In the genomic region with DNA sequence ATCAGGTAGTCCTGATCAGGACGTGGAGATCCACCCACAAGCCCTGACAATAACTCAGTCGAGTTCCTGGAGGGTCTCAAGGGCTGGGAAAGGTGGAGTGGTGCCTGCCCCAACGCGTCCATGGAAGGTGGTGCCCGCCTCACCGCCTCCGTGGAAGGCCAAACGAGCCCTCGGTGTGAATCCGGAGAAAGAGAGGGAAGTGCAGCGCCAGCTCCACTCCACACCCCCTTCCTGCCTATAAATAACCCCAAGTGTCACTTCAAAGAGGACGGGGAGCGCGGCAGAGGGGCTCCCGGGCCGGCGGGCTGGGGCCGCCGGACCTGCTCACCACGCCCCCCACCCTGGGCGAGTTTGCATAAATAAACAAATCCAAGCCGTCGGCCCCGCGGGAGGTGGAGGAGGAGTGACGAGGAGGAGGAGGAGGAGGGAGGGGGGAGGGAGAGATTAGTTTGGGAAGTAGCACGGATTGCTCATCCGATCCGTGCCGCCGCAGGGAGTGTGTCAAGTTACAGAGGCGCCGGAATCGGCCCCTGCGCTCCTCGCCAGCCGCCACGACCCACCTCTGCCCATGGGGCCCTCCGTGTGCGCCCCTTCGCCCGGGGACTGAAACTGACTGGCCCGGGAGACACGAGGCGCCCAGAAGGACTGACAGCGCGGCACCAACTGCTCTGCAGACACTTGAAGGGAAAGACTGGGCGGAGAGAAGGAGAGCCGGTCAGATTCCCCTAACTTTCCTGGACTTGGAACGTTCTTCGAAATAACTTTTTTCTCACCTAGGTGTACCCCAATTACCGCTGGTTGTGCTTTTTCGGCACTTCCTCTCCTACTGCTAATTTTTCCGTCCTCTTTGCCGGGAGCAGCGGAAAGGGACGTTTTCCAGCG, we compare ENCODE assay signal across 9 cellular contexts. TPM values are rescaled to one million over a fixed set of nuclear protein-coding genes. Genes with fewer than 3 reads are reported as not detected.
A peak's percentile ranks its signal among the peaks of the same experiment; 100 is the strongest.
DNase-seq lines count a peak whose midpoint lies in the region; ATAC-seq, FAIRE-seq and TF ChIP-seq lines count a peak whose summit lies in the region.
"Had no signal": no experiment of that assay in that cellular context is flagged by ENCODE, and none has a peak within 500 bp of the region (broad histone marks: within the 10 kb centered on the region; RNA-seq: fewer than 3 reads in every experiment).

A gene (plus strand): TSS at position 473 of the 882 bp plus-strand sequence. CDS start 518 bp downstream, outside the sequence.

- POLR2A ChIA-PET in activated CD4-positive, alpha-beta T cell treated with anti-CD3 and anti-CD28 coated beads for 36 hours (lab: Charles Lee): no interaction called here

- H3K4me1 ChIP-seq in mucosa of rectum (ENCODE audit: control insufficient read depth in 2 of 2, insufficient read depth in 2 of 2, low read length in 2 of 2): peaks cover 2 to 4% of the 10 kb centered on the region in 2 donors

- no peak for FAIRE-seq in RCC 7860 (lab: Jason Lieb, UNC)
- FAIRE-seq: G401.6 had no signal

- no peaks in the 10 kb centered on the region for H3K9me3 Mint-ChIP-seq in activated CD4-positive, alpha-beta T cell treated with anti-CD3 and anti-CD28 coated beads for 36 hours (ENCODE audit: low read depth)

- H3K27ac ChIP-seq in mucosa of rectum (ENCODE audit: low read depth in 2 of 2, low read length in 2 of 2): no peak within 1 kb of the TSS

- peak within 1 kb of the TSS; percentile 42 for H3K4me3 ChIP-seq in epithelial cell of esophagus (ENCODE audit: low read length)
- H3K4me3 ChIP-seq in mucosa of rectum (ENCODE audit: low read length in 2 of 2): peak within 1 kb of the TSS; percentile 47 to 67

- peaks cover 14 to 27% of the 10 kb centered on the region in 2 donors for H3K27me3 ChIP-seq in mucosa of rectum (ENCODE audit: control insufficient read depth in 2 of 2, insufficient read depth in 2 of 2, low read length in 2 of 2)

- TF ChIP-seq CTCF in epithelial cell of esophagus (IDR thresholded peaks at IDR 0.05; ENCODE audit: insufficient read depth, low read depth, low read length, missing control alignments): no peak

- no peaks in the 10 kb centered on the region for H3K36me3 ChIP-seq in mucosa of rectum (ENCODE audit: control insufficient read depth in 2 of 2, insufficient read depth in 2 of 2, low read length in 2 of 2)

- no peak within 1 kb of the TSS for H3K27ac Mint-ChIP-seq in activated CD4-positive, alpha-beta T cell treated with anti-CD3 and anti-CD28 coated beads for 36 hours

- ATAC-seq in activated CD4-positive, alpha-beta T cell treated with anti-CD3 and anti-CD28 coated beads for 36 hours: no peak
- ATAC-seq in HG02642 (IDR thresholded peaks at IDR 0.05; ENCODE audit: poor library complexity, unreplicated experiment): no peak

- no peaks in the 10 kb centered on the region for H3K9me3 ChIP-seq in mucosa of rectum (ENCODE audit: control insufficient read depth in 2 of 2, low read length in 2 of 2)

- H3K36me3 Mint-ChIP-seq in activated CD4-positive, alpha-beta T cell treated with anti-CD3 and anti-CD28 coated beads for 36 hours (ENCODE audit: low read depth): no peaks in the 10 kb centered on the region

- H3K4me3 Mint-ChIP-seq in activated CD4-positive, alpha-beta T cell treated with anti-CD3 and anti-CD28 coated beads for 36 hours: no peak within 1 kb of the TSS

- peaks cover 8% of the 10 kb centered on the region for H3K4me1 Mint-ChIP-seq in activated CD4-positive, alpha-beta T cell treated with anti-CD3 and anti-CD28 coated beads for 36 hours

- H3K9ac ChIP-seq in mucosa of rectum (ENCODE audit: low read depth in 1 of 2, low read length in 2 of 2): peak within 1 kb of the TSS in 1 of 2 donors; percentile 34

- intact Hi-C loops in activated CD4-positive, alpha-beta T cell treated with anti-CD3 and anti-CD28 coated beads for 36 hours (cut with DNase I, micrococcal nuclease): loop anchor here (1.0 to 10.0 kb wide), 3 partner anchors 157 to 287 kb away; no protein-coding TSS in a partner anchor

- peaks cover 43% of the 10 kb centered on the region for H3K27me3 Mint-ChIP-seq in activated CD4-positive, alpha-beta T cell treated with anti-CD3 and anti-CD28 coated beads for 36 hours

- DNase-seq in activated CD4-positive, alpha-beta T cell treated with anti-CD3 and anti-CD28 coated beads for 36 hours: peak; percentile 16
- DNase-seq in activated CD4-positive, alpha-beta T cell treated with anti-CD3 and anti-CD28 coated beads for 1 hour: no peak
- DNase-seq in RCC 7860 (ENCODE audit: low spot score) (peak; percentile 55), epithelial cell of esophagus (ENCODE audit: low read depth) (peak; percentile 80), putamen (ENCODE audit: low spot score) (no peak)
- DNase-seq in activated CD4-positive, alpha-beta T cell treated with anti-CD3 and anti-CD28 coated beads, Interleukin-2, amount 50 U/mL, for 1 hour: no peak

- CTCF ChIA-PET in activated CD4-positive, alpha-beta T cell treated with anti-CD3 and anti-CD28 coated beads for 36 hours (lab: Charles Lee): interaction anchor here (0.5 to 0.9 kb wide), 4 partner anchors 12 to 1208 kb away, joined by 3 to 4 read pairs (median 3); no protein-coding TSS in a partner anchor

RNA-seq across cellular contexts. Expression of the gene that starts here (rescaled TPM):
- not detected for total RNA-seq in activated CD4-positive, alpha-beta T cell treated with anti-CD3 and anti-CD28 coated beads for 36 hours

Comparison
In these comparisons a context has a peak if more than half of its experiments do, and no peak if none do; other contexts are left out.
1. Peak in DNase-seq in activated CD4-positive, alpha-beta T cell treated with anti-CD3 and anti-CD28 coated beads for 36 hours; RNA of the gene not detected or under 1 TPM.
2. DNase-seq: peak in RCC 7860 (single experiment) and epithelial cell of esophagus (single experiment); none in activated CD4-positive, alpha-beta T cell treated with anti-CD3 and anti-CD28 coated beads for 1 hour (single experiment), putamen (single experiment) and activated CD4-positive, alpha-beta T cell treated with anti-CD3 and anti-CD28 coated beads, Interleukin-2, amount 50 U/mL, for 1 hour (single experiment).